ENCODE assay signal across 10 cellular contexts in genomic region chr3:16477054-16477453, GRCh38. TPM values are rescaled to one million over a fixed set of nuclear protein-coding genes. Genes with fewer than 3 reads are reported as not detected.
A peak's percentile ranks its signal among the peaks of the same experiment; 100 is the strongest.
DNase-seq lines count a peak whose midpoint lies in the region; ATAC-seq and TF ChIP-seq lines count a peak whose summit lies in the region.
"Had no signal": no experiment of that assay in that cellular context is flagged by ENCODE, and none has a peak within 500 bp of the region (broad histone marks: within the 10 kb centered on the region; RNA-seq: fewer than 3 reads in every experiment).

No MANE protein-coding gene starts in this region.

- H3K36me3 ChIP-seq in smooth muscle cell (ENCODE audit: low read depth) = no peaks in the 10 kb centered on the region
- H3K36me3 ChIP-seq: uterus had no signal

- peaks cover 0 to 3% of the 10 kb centered on the region in 2 donors for H3K9me3 Mint-ChIP-seq in activated T-cell treated with anti-CD3 and anti-CD28 coated beads, Interleukin-2, amount 50 U/mL, for 72 hours
- peaks cover 0 to 3% (median 0%) of the 10 kb centered on the region in 3 donors for H3K9me3 Mint-ChIP-seq in IgD-negative memory B cell
- peaks cover 0 to 2% of the 10 kb centered on the region in 2 donors for H3K9me3 Mint-ChIP-seq in effector memory CD8-positive, alpha-beta T cell

- H3K9me3 ChIP-seq in smooth muscle cell (replicated peaks; ENCODE audit: low read depth) = no peaks in the 10 kb centered on the region
- H3K9me3 ChIP-seq: uterus had no signal

- peak overlapping the region; percentile 36 to 72 for H3K4me3 Mint-ChIP-seq in activated T-cell treated with anti-CD3 and anti-CD28 coated beads, Interleukin-2, amount 50 U/mL, for 72 hours
- H3K4me3 Mint-ChIP-seq in IgD-negative memory B cell = peak overlapping the region in 1 of 4 donors; percentile 88
- peak overlapping the region; percentile 1 to 54 for H3K4me3 Mint-ChIP-seq in effector memory CD8-positive, alpha-beta T cell

- peak overlapping the region; percentile 28 for H3K4me2 ChIP-seq in smooth muscle cell

- no peak for ATAC-seq in activated T-cell treated with anti-CD3 and anti-CD28 coated beads, Interleukin-2, amount 50 U/mL, for 72 hours (replicated peaks in 1 of 2)
- ATAC-seq in effector memory CD8-positive, alpha-beta T cell (replicated peaks) = no peak

- H3K27ac ChIP-seq in smooth muscle cell (ENCODE audit: low read depth) = peak overlapping the region; percentile 11
- H3K27ac ChIP-seq: uterus had no signal

- no peak overlapping the region for H3K4me3 ChIP-seq in smooth muscle cell
- H3K4me3 ChIP-seq: uterus had no signal

- H3K36me3 Mint-ChIP-seq in activated T-cell treated with anti-CD3 and anti-CD28 coated beads, Interleukin-2, amount 50 U/mL, for 72 hours (ENCODE audit: insufficient read depth in 2 of 2) = peaks cover 21 to 50% of the 10 kb centered on the region in 2 donors
- peaks cover 15% of the 10 kb centered on the region for H3K36me3 Mint-ChIP-seq in IgD-negative memory B cell
- H3K36me3 Mint-ChIP-seq in effector memory CD8-positive, alpha-beta T cell (ENCODE audit: insufficient read depth) = peaks cover 17% of the 10 kb centered on the region

- peaks cover 10% of the 10 kb centered on the region for H4K20me1 ChIP-seq in smooth muscle cell (ENCODE audit: low read depth)

- H3K27me3 ChIP-seq in smooth muscle cell (ENCODE audit: low read depth) = no peaks in the 10 kb centered on the region
- H3K27me3 ChIP-seq: uterus had no signal

- H3K4me1 Mint-ChIP-seq in activated T-cell treated with anti-CD3 and anti-CD28 coated beads, Interleukin-2, amount 50 U/mL, for 72 hours (ENCODE audit: low read depth) = peaks cover 53% of the 10 kb centered on the region
- H3K4me1 Mint-ChIP-seq in IgD-negative memory B cell = peaks cover 38 to 66% (median 41%) of the 10 kb centered on the region in 3 donors
- H3K4me1 Mint-ChIP-seq in effector memory CD8-positive, alpha-beta T cell (ENCODE audit: low read depth in 2 of 2) = peaks cover 34 to 75% of the 10 kb centered on the region in 2 donors

- H2AFZ ChIP-seq in smooth muscle cell (ENCODE audit: low read depth) = no peak overlapping the region

- no peaks in the 10 kb centered on the region for H3K79me2 ChIP-seq in smooth muscle cell (ENCODE audit: low read depth)

- H3K9ac ChIP-seq in smooth muscle cell (ENCODE audit: low read depth) = peak overlapping the region; percentile 10

- no peak for DNase-seq in activated T-cell treated with anti-CD3 and anti-CD28 coated beads, Interleukin-2, amount 50 U/mL, for 72 hours
- no peak for DNase-seq in activated T-cell treated with anti-CD3 and anti-CD28 coated beads for 4 hours
- no peak for DNase-seq in effector memory CD8-positive, alpha-beta T cell
- DNase-seq in smooth muscle cell (lab: John Stamatoyannopoulos, UW; ENCODE audit: unreplicated experiment) = no peak
- DNase-seq in hepatic stellate cell (ENCODE audit: low spot score) = no peak
- no peak for DNase-seq in MV-4-11 (lab: John Stamatoyannopoulos, UW)
- DNase-seq in OCI-M1 (lab: John Stamatoyannopoulos, UW) = no peak
- DNase-seq: SHP77 treated with DMSO at 0.1 percent for 48 hours, uterus had no signal

- peak overlapping the region; percentile 88 for H3K27ac Mint-ChIP-seq in activated T-cell treated with anti-CD3 and anti-CD28 coated beads, Interleukin-2, amount 50 U/mL, for 72 hours
- peak overlapping the region in 2 of 3 donors; percentile 13 to 90 for H3K27ac Mint-ChIP-seq in IgD-negative memory B cell
- peak overlapping the region; percentile 38 to 89 for H3K27ac Mint-ChIP-seq in effector memory CD8-positive, alpha-beta T cell

- peaks cover 11% of the 10 kb centered on the region for H3K4me1 ChIP-seq in smooth muscle cell (ENCODE audit: low read depth)

- no peaks in the 10 kb centered on the region for H3K27me3 Mint-ChIP-seq in activated T-cell treated with anti-CD3 and anti-CD28 coated beads, Interleukin-2, amount 50 U/mL, for 72 hours (ENCODE audit: low read depth)
- no peaks in the 10 kb centered on the region for H3K27me3 Mint-ChIP-seq in IgD-negative memory B cell
- H3K27me3 Mint-ChIP-seq in effector memory CD8-positive, alpha-beta T cell = no peaks in the 10 kb centered on the region

- H3F3A ChIP-seq in smooth muscle cell (ENCODE audit: low read depth) = no peaks in the 10 kb centered on the region

- TF ChIP-seq CTCF in smooth muscle cell (IDR thresholded peaks at IDR 0.05; ENCODE audit: borderline replicate concordance, insufficient read depth, poor library complexity, severe bottlenecking) = no peak

RNA-seq across cellular contexts. Expression of gene RFTN1, which starts 36.4 kb away (rescaled TPM):
- 100 to 1,000 TPM; 128 to 132 TPM for total RNA-seq in activated T-cell treated with anti-CD3 and anti-CD28 coated beads, Interleukin-2, amount 50 U/mL, for 72 hours
- polyA plus RNA-seq in IgD-negative memory B cell = 43.1 TPM
- total RNA-seq in smooth muscle cell = 35.6 and 37.7 TPM in 2 replicates
- polyA plus RNA-seq in smooth muscle cell = 21.7 and 22.8 TPM in 2 replicates
